ENCODE assay signal across 15 cellular contexts in the genomic region with DNA sequence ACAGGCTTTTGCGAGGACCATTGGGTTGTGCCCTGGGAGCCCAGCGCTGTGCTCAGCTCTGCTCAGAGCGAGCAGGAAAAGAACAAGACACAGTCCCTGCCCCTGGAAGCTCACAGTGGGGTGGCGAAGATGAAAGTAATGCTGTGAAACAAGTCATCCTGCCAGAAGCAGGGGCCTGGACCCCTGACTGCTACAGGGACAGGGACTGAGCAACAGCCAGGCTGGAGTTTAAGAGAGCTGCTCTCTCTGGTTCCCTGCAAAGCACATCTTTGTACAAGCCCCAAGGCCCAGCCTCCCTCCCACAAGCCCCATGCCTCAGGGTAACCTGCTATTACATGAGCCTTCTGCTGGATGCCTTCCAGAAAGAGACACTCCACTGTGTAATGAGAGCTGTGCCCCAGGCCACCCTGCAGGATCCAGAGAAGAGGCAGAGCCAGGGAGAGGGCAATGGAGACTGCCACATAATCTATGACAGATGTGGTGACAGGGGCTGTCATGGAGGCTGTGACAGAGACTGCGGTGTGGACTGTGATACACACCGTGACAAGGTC. TPM values are rescaled to one million over a fixed set of nuclear protein-coding genes. Genes with fewer than 3 reads are reported as not detected.
A peak's percentile ranks its signal among the peaks of the same experiment; 100 is the strongest.
DNase-seq lines count a peak whose midpoint lies in the region; ATAC-seq and TF ChIP-seq lines count a peak whose summit lies in the region.
"Had no signal": no experiment of that assay in that cellular context is flagged by ENCODE, and none has a peak within 500 bp of the region (broad histone marks: within the 10 kb centered on the region; RNA-seq: fewer than 3 reads in every experiment).

No MANE protein-coding gene starts in this region.

- CTCF ChIA-PET in Panc1 (lab: Charles Lee): no interaction called here

- intact Hi-C loops in Panc1 (cut with micrococcal nuclease; ENCODE audit: unreplicated experiment) (no loop called here), testis (cut with DNase I; ENCODE audit: low total_unique reads) (no loop called here)

- in situ Hi-C loops in Panc1 (cut with HindIII; ENCODE audit: low pct_unique_long_range_greater_than_20kb, low sequenced_read_pairs) (no loop called here), ACHN (cut with HindIII; ENCODE audit: low pct_ligation_motif_present, low pct_unique_long_range_greater_than_20kb, low sequenced_read_pairs) (no loop called here)

- H3K27me3 Mint-ChIP-seq in stimulated activated naive B cell treated with anti-CD40 and anti-IgM and Interleukin-4, amounts not matched to agents 10 μg/mL and 1 μg/mL and 100 μg/mL, for 72 hours: peaks cover 28 to 36% of the 10 kb centered on the region in 2 donors

- H3K27ac ChIP-seq in Panc1 (ENCODE audit: low read length) (no peak overlapping the region), testis (no peak overlapping the region)
- H3K27ac ChIP-seq: breast epithelium had no signal

- BruUV-seq in Panc1 (replicated peaks; lab: Mats Ljungman, UMichigan): no TSS peak

- H3K27ac Mint-ChIP-seq in stimulated activated naive B cell treated with anti-CD40 and anti-IgM and Interleukin-4, amounts not matched to agents 10 μg/mL and 1 μg/mL and 100 μg/mL, for 72 hours: no peak overlapping the region
- H3K27ac Mint-ChIP-seq: activated CD4-positive, alpha-beta memory T cell treated with anti-CD3 and anti-CD28 coated beads, Interleukin-2, amount 10 ng/mL, durations not matched to agents 7 days and 5 days; natural killer cell treated with Interleukin-12 subunit alpha and Interleukin-12 subunit beta and Interleukin-15 and Interleukin-18, amount 100 ng/mL, for 72 hours had no signal

- peak; percentile 46 for DNase-seq in H7
- peak; percentile 39 for DNase-seq in NCI-H2029 treated with DMSO at 0.1 percent for 48 hours (lab: John Stamatoyannopoulos, UW)
- DNase-seq in Panc1 (ENCODE audit: low read depth, low spot score): no peak
- DNase-seq in left kidney (ENCODE audit: low read depth, low spot score): peak; percentile 69
- DNase-seq in stimulated activated naive B cell treated with anti-CD40 and anti-IgM and Interleukin-4, amounts not matched to agents 10 μg/mL and 1 μg/mL and 100 μg/mL, for 72 hours: no peak
- no peak for DNase-seq in testis
- DNase-seq in ACHN: no peak
- DNase-seq: activated CD4-positive, alpha-beta memory T cell treated with anti-CD3 and anti-CD28 coated beads, Interleukin-2, amount 10 ng/mL, durations not matched to agents 7 days and 5 days; activated gamma-delta T cell treated with Interleukin-2 at 50 U/mL for 16 hours; KBM-7; left colon had no signal

- ATAC-seq in Panc1 (peak; percentile 37), GM21360 (IDR thresholded peaks at IDR 0.05; ENCODE audit: unreplicated experiment) (no peak)
- ATAC-seq in stimulated activated naive B cell treated with anti-CD40 and anti-IgM and Interleukin-4, amounts not matched to agents 10 μg/mL and 1 μg/mL and 100 μg/mL, for 72 hours (replicated peaks): no peak
- ATAC-seq: left colon; natural killer cell treated with Interleukin-12 subunit alpha and Interleukin-12 subunit beta and Interleukin-15 and Interleukin-18, amount 100 ng/mL, for 72 hours had no signal

- H3K4me1 ChIP-seq in Panc1 (ENCODE audit: control insufficient read depth, insufficient read depth, low read length): no peaks in the 10 kb centered on the region
- no peaks in the 10 kb centered on the region for H3K4me1 ChIP-seq in testis
- H3K4me1 ChIP-seq: breast epithelium had no signal

- H3K36me3 ChIP-seq in H7 (replicated peaks; ENCODE audit: control insufficient read depth, insufficient read depth, low read length) (no peaks in the 10 kb centered on the region), Panc1 (ENCODE audit: control insufficient read depth, insufficient read depth, low read length) (no peaks in the 10 kb centered on the region), testis (ENCODE audit: low read depth, missing control alignments) (no peaks in the 10 kb centered on the region)
- H3K36me3 ChIP-seq: breast epithelium had no signal

- H3K36me3 Mint-ChIP-seq in stimulated activated naive B cell treated with anti-CD40 and anti-IgM and Interleukin-4, amounts not matched to agents 10 μg/mL and 1 μg/mL and 100 μg/mL, for 72 hours: no peaks in the 10 kb centered on the region
- H3K36me3 Mint-ChIP-seq: natural killer cell treated with Interleukin-12 subunit alpha and Interleukin-12 subunit beta and Interleukin-15 and Interleukin-18, amount 100 ng/mL, for 72 hours had no signal

- TF ChIP-seq CTCF in Panc1 (IDR thresholded peaks at IDR 0.05) (no peak), testis (IDR thresholded peaks at IDR 0.05) (no peak)

- H3K9me3 ChIP-seq in Panc1 (ENCODE audit: control insufficient read depth, insufficient read depth, low read depth, low read length): no peaks in the 10 kb centered on the region
- H3K9me3 ChIP-seq in testis: no peaks in the 10 kb centered on the region
- H3K9me3 ChIP-seq: breast epithelium had no signal

- H3K27me3 ChIP-seq in H7 (ENCODE audit: control insufficient read depth, insufficient read depth, low read length): peaks cover 1% of the 10 kb centered on the region
- no peaks in the 10 kb centered on the region; the same call in 1 of the 2 replicates for H3K27me3 ChIP-seq in Panc1 (ENCODE audit: control insufficient read depth, insufficient read depth, low read length)
- no peaks in the 10 kb centered on the region for H3K27me3 ChIP-seq in testis

- 84 to 86% methylated on average over 6 of the region's 6 CpGs for WGBS in testis, 2 donors

- H3K9me3 Mint-ChIP-seq in stimulated activated naive B cell treated with anti-CD40 and anti-IgM and Interleukin-4, amounts not matched to agents 10 μg/mL and 1 μg/mL and 100 μg/mL, for 72 hours: peaks cover 4 to 13% of the 10 kb centered on the region in 2 donors

- TF ChIP-seq POLR2A in testis (IDR thresholded peaks at IDR 0.05): no peak

- H3K4me1 Mint-ChIP-seq in stimulated activated naive B cell treated with anti-CD40 and anti-IgM and Interleukin-4, amounts not matched to agents 10 μg/mL and 1 μg/mL and 100 μg/mL, for 72 hours: no peaks in the 10 kb centered on the region
- H3K4me1 Mint-ChIP-seq: activated CD4-positive, alpha-beta memory T cell treated with anti-CD3 and anti-CD28 coated beads, Interleukin-2, amount 10 ng/mL, durations not matched to agents 7 days and 5 days had no signal

- POLR2A ChIA-PET in Panc1 (lab: Charles Lee): no interaction called here

- no peak overlapping the region for H3K4me3 ChIP-seq in H7 (ENCODE audit: insufficient read depth, low read depth, low read length)
- H3K4me3 ChIP-seq in Panc1 (ENCODE audit: low read depth in 2 of 2, low read length in 2 of 2): no peak overlapping the region
- no peak overlapping the region for H3K4me3 ChIP-seq in testis
- H3K4me3 ChIP-seq: breast epithelium had no signal

- H3K4me3 Mint-ChIP-seq in stimulated activated naive B cell treated with anti-CD40 and anti-IgM and Interleukin-4, amounts not matched to agents 10 μg/mL and 1 μg/mL and 100 μg/mL, for 72 hours: no peak overlapping the region
- H3K4me3 Mint-ChIP-seq: activated CD4-positive, alpha-beta memory T cell treated with anti-CD3 and anti-CD28 coated beads, Interleukin-2, amount 10 ng/mL, durations not matched to agents 7 days and 5 days; natural killer cell treated with Interleukin-12 subunit alpha and Interleukin-12 subunit beta and Interleukin-15 and Interleukin-18, amount 100 ng/mL, for 72 hours had no signal

RNA-seq across cellular contexts. Expression of gene HCN4, which starts 7.1 kb away (rescaled TPM):
- total RNA-seq in H7 (2014; rRNA removed; shearing (Covaris generic)): 5.2 and 8.3 TPM in 2 replicates
- 0.15 TPM for total RNA-seq in Panc1 (2021; ENCODE audit: unreplicated experiment)
- 0.04 TPM for polyA plus RNA-seq in Panc1 (2012; ENCODE audit: insufficient read length)
- total RNA-seq in testis: 10 to 100 TPM; 12.6 to 17.6 TPM
- polyA plus RNA-seq in testis (ENCODE audit: insufficient read depth, low read depth, low replicate concordance): 9.1 TPM
- total RNA-seq: activated CD4-positive, alpha-beta memory T cell treated with anti-CD3 and anti-CD28 coated beads, Interleukin-2, amount 10 ng/mL, durations not matched to agents 7 days and 5 days; breast epithelium; natural killer cell treated with Interleukin-12 subunit alpha and Interleukin-12 subunit beta and Interleukin-15 and Interleukin-18, amount 100 ng/mL, for 72 hours; T-helper 2 cell treated with Interferon-gamma antibody and Interleukin-4, amounts not matched to agents 100 ng/mL and 5 ng/mL, for 36 hours had no signal

Comparison
In these comparisons a context has a peak if more than half of its experiments do, and no peak if none do; other contexts are left out.
1. DNase-seq: peak in H7 (single experiment), NCI-H2029 treated with DMSO at 0.1 percent for 48 hours (single experiment) and left kidney (single experiment); none in Panc1 (single experiment), stimulated activated naive B cell treated with anti-CD40 and anti-IgM and Interleukin-4, amounts not matched to agents 10 μg/mL and 1 μg/mL and 100 μg/mL, for 72 hours (single experiment), testis (single experiment) and ACHN (single experiment).